Comparison of ENCODE assay signal across 1 cellular context in genomic region chr18:63514326-63514725, GRCh38.
TF ChIP-seq lines count a peak whose summit lies in the region.

No MANE protein-coding gene starts in this region.

TF ChIP-seq in H1, 55 proteins besides CTCF, POLR2A, EP300 and RAD21:
- TF ChIP-seq ATF2 (IDR thresholded peaks at IDR 0.05; ENCODE audit: low read length) (no peak), HDAC2 (IDR thresholded peaks at IDR 0.05; ENCODE audit: borderline replicate concordance in 1 of 2, low read depth in 2 of 2, low read length in 2 of 2) (no peak), ATF3 (IDR thresholded peaks at IDR 0.05; ENCODE audit: insufficient read depth, low read depth, low read length) (no peak), YY1 (IDR thresholded peaks at IDR 0.05; ENCODE audit: low read depth, low read length) (peak; percentile 68; the same call in 1 of the 2 replicates), BACH1 (IDR thresholded peaks at IDR 0.05; ENCODE audit: low read length) (no peak), KDM5A (IDR thresholded peaks at IDR 0.05; ENCODE audit: low read length) (no peak)
